ENCODE assay signal across 8 cellular contexts in the genomic region with DNA sequence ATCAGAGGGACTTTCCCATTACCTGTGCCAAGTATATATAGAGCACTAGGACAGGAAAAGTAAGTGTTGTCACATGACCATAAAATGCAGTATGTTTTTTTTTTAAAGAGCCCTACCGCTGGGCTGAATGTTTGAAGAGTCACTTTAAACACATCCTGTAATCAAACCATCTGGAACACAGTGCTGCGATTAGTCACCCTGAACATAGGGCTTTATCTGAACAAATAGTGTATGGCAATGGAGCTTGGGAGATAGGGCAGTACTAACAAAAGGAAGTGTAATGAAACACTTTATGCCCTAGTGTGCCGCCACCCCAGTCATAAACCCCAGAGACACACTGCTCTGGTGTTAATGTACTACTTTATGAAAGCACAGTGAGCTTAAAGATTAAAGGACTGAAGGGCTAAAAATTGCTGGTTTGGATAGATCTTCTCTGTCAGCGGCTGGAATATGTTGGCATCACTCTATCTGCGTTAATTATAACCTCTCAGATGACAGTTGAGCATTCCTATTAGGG.
DNase-seq lines count a peak whose midpoint lies in the region; ATAC-seq and TF ChIP-seq lines count a peak whose summit lies in the region.

No MANE protein-coding gene starts in this region.

- H3K36me3 ChIP-seq in SU-DHL-6 (ENCODE audit: low read length) (no peaks in the 10 kb centered on the region), left ventricle myocardium inferior (no peaks in the 10 kb centered on the region)

- intact Hi-C loops in left ventricle myocardium inferior (cut with micrococcal nuclease) = loop anchor here (5.0 kb wide), 1 partner anchor 46 kb away; no protein-coding TSS in a partner anchor

- H3K4me3 ChIP-seq in GM12864 (ENCODE audit: low read depth, low read length) = peak overlapping the region; percentile 1; the same call in 1 of the 2 replicates
- H3K4me3 ChIP-seq in SU-DHL-6 (ENCODE audit: insufficient read depth, low read length, poor library complexity, severe bottlenecking) = peak overlapping the region; percentile 43
- H3K4me3 ChIP-seq in left ventricle myocardium inferior = peak overlapping the region; percentile 40

- DNase-seq in GM12864 (ENCODE audit: low read depth) = no peak
- peak; percentile 98 for DNase-seq in NCI-H1092 treated with DMSO at 0.1 percent for 48 hours (lab: John Stamatoyannopoulos, UW)
- no peak for DNase-seq in left ventricle myocardium inferior
- DNase-seq in anterior cingulate cortex (lab: John Stamatoyannopoulos, UW) = no peak

- H3K9me3 ChIP-seq in SU-DHL-6 (ENCODE audit: insufficient read depth, low read length) (no peaks in the 10 kb centered on the region), left ventricle myocardium inferior (replicated peaks) (no peaks in the 10 kb centered on the region)

- peaks cover 77% of the 10 kb centered on the region for H3K4me1 ChIP-seq in left ventricle myocardium inferior

- H3K27me3 ChIP-seq in SU-DHL-6 (ENCODE audit: low read length) (no peaks in the 10 kb centered on the region), left ventricle myocardium inferior (ENCODE audit: low read depth) (no peaks in the 10 kb centered on the region)

- peaks cover 98% of the 10 kb centered on the region for H3K79me2 ChIP-seq in SU-DHL-6 (ENCODE audit: insufficient read depth, low read length)

- peak overlapping the region; percentile 93 for H3K4me2 ChIP-seq in SU-DHL-6 (ENCODE audit: low read depth, low read length, poor library complexity, severe bottlenecking)

- no peaks in the 10 kb centered on the region for H3K9me2 ChIP-seq in SU-DHL-6 (replicated peaks; ENCODE audit: insufficient read depth, low read length)

- no peak overlapping the region for H2AFZ ChIP-seq in SU-DHL-6 (ENCODE audit: low read depth, low read length, severe bottlenecking)

- H3F3A ChIP-seq in SU-DHL-6 (ENCODE audit: insufficient read depth) = peaks cover 87% of the 10 kb centered on the region

- H4K20me1 ChIP-seq in SU-DHL-6 (ENCODE audit: low read depth, low read length) = no peaks in the 10 kb centered on the region

- peak overlapping the region; percentile 76 for H3K9ac ChIP-seq in SU-DHL-6 (ENCODE audit: low read length)

- ATAC-seq in GM19455 (IDR thresholded peaks at IDR 0.05; ENCODE audit: unreplicated experiment) (no peak), GM19467 (IDR thresholded peaks at IDR 0.05; ENCODE audit: unreplicated experiment) (no peak)

- H3K27ac ChIP-seq in SU-DHL-6 (ENCODE audit: low read depth, low read length) (peak overlapping the region; percentile 98), left ventricle myocardium inferior (replicated peaks) (peak overlapping the region; percentile 65), temporal lobe (ENCODE audit: low read depth, low read length) (peak overlapping the region; percentile 42)

- TF ChIP-seq CTCF in GM12864 (IDR thresholded peaks at IDR 0.05; ENCODE audit: low read depth, low read length, missing control alignments) (no peak), SU-DHL-6 (IDR thresholded peaks at IDR 0.05; ENCODE audit: insufficient read depth, low read length, poor library complexity, severe bottlenecking) (no peak), left ventricle myocardium inferior (IDR thresholded peaks at IDR 0.05; ENCODE audit: borderline replicate concordance) (no peak)

Comparison
In these comparisons a context has a peak if more than half of its experiments do, and no peak if none do; other contexts are left out.
1. H3K27ac ChIP-seq: peak in every context shown above with its lines; median percentile 98 in SU-DHL-6; 65 in left ventricle myocardium inferior; 42 in temporal lobe.